ENCODE assay signal across 23 cellular contexts in genomic region chr2:28934769-28935168, GRCh38. TPM values are rescaled to one million over a fixed set of nuclear protein-coding genes. Genes with fewer than 3 reads are reported as not detected.
DNase-seq lines count a peak whose midpoint lies in the region; ATAC-seq, FAIRE-seq and TF ChIP-seq lines count a peak whose summit lies in the region.
"Had no signal": no experiment of that assay in that cellular context is flagged by ENCODE, and none has a peak within 500 bp of the region (broad histone marks: within the 10 kb centered on the region; RNA-seq: fewer than 3 reads in every experiment).

No MANE protein-coding gene starts in this region.

- 100% methylated on average over 2 of the region's 2 CpGs for WGBS in HepG2 (ENCODE audit: low lambda C conversion rate)
- WGBS in right lobe of liver (ENCODE audit: insufficient coverage, low coverage, low lambda C conversion rate, missing lambda C conversion rate), result 100% methylated on average over 1 of the region's 2 CpGs

- TF ChIP-seq CTCF in HepG2 (CRISPR knock-in tag; IDR thresholded peaks at IDR 0.05) (no peak), right lobe of liver (IDR thresholded peaks at IDR 0.05) (no peak), MM.1S (IDR thresholded peaks at IDR 0.05; ENCODE audit: low read length) (no peak), coronary artery (IDR thresholded peaks at IDR 0.05) (no peak)

- H3K9me3 ChIP-seq in HepG2 (ENCODE audit: low read length), result no peaks in the 10 kb centered on the region
- no peaks in the 10 kb centered on the region for H3K9me3 ChIP-seq in right lobe of liver
- H3K9me3 ChIP-seq in MM.1S (replicated peaks; ENCODE audit: insufficient read depth, low read length), result no peaks in the 10 kb centered on the region
- H3K9me3 ChIP-seq: A549; BLaER1 treated with 17β-estradiol and CSF1 and Interleukin-3, amounts not matched to agents 10 nM and 100 nM had no signal

- H3K4me1 ChIP-seq in HepG2 (ENCODE audit: insufficient read depth, low read length), result no peaks in the 10 kb centered on the region
- H3K4me1 ChIP-seq in right lobe of liver, result no peaks in the 10 kb centered on the region
- no peaks in the 10 kb centered on the region for H3K4me1 ChIP-seq in MM.1S (ENCODE audit: low read length)
- H3K4me1 ChIP-seq: BLaER1 treated with 17β-estradiol and CSF1 and Interleukin-3, amounts not matched to agents 10 nM and 100 nM had no signal

- TF ChIP-seq EP300 in HepG2 (IDR thresholded peaks at IDR 0.05; ENCODE audit: low read depth in 2 of 2, low read length in 2 of 2), result no peak
- no peak for TF ChIP-seq EP300 in HepG2 (CRISPR knock-in tag; IDR thresholded peaks at IDR 0.05; ENCODE audit: borderline replicate concordance)

- ATAC-seq in HepG2 (no peak; the same call in 2 of the 3 replicates), right lobe of liver (no peak)
- ATAC-seq: GM12878 had no signal

- H3K4me3 ChIP-seq in HepG2 (replicated peaks in 1 of 3; ENCODE audit: insufficient read depth in 1 of 3, low read depth in 2 of 3, low read length in 3 of 3) (no peak overlapping the region), right lobe of liver (no peak overlapping the region), MM.1S (ENCODE audit: low read length) (no peak overlapping the region), coronary artery (no peak overlapping the region)
- H3K4me3 ChIP-seq: A549; BLaER1 treated with 17β-estradiol and CSF1 and Interleukin-3, amounts not matched to agents 10 nM and 100 nM; GM12878 had no signal

- no peak for FAIRE-seq in HepG2 (lab: Jason Lieb, UNC)
- FAIRE-seq: GM12878, GM12892, GM18507 had no signal

- no peak overlapping the region for H3K27ac ChIP-seq in HepG2 (ENCODE audit: extremely low read length, insufficient read depth, low read length)
- H3K27ac ChIP-seq in right lobe of liver, result no peak overlapping the region
- H3K27ac ChIP-seq in MM.1S (ENCODE audit: low read length), result peak overlapping the region; percentile 26; the same call in 1 of the 2 replicates
- H3K27ac ChIP-seq in coronary artery, result no peak overlapping the region
- H3K27ac ChIP-seq: 22Rv1; A549; BLaER1 treated with 17β-estradiol and CSF1 and Interleukin-3, amounts not matched to agents 10 nM and 100 nM; C4-2B had no signal

- POLR2A ChIA-PET in HepG2 (lab: Yijun Ruan, JAX), result no interaction called here

- DNase-seq in HepG2 (ENCODE audit: low spot score) (no peak), right lobe of liver (no peak), MM.1S (no peak), coronary artery (ENCODE audit: low spot score) (no peak)
- DNase-seq in activated naive CD4-positive, alpha-beta T cell treated with Interleukin-2 at 50 U/mL for 16 hours, result no peak
- DNase-seq: AML-193; CD4-positive, alpha-beta T cell; CD8-positive, alpha-beta memory T cell; COR-L47; DMS 273 treated with DMSO at 0.1 percent for 48 hours; DMS153; DMS53; DMS79; DND-41; EL; GDM1 had no signal

- TF ChIP-seq RAD21 in HepG2 (CRISPR knock-in tag; IDR thresholded peaks at IDR 0.05), result no peak

- H3K27me3 ChIP-seq in HepG2 (ENCODE audit: control insufficient read depth in 1 of 2, insufficient read depth in 2 of 2, low read length in 2 of 2) (no peaks in the 10 kb centered on the region), right lobe of liver (no peaks in the 10 kb centered on the region), MM.1S (replicated peaks; ENCODE audit: insufficient read depth, low read length) (no peaks in the 10 kb centered on the region)
- H3K27me3 ChIP-seq: BLaER1 treated with 17β-estradiol and CSF1 and Interleukin-3, amounts not matched to agents 10 nM and 100 nM had no signal

- H3K4me2 ChIP-seq in HepG2 (ENCODE audit: low read depth, low read length), result no peak overlapping the region
- H3K4me2 ChIP-seq in MM.1S (ENCODE audit: low read depth, low read length), result 0 out of 2 replicates have a peak overlapping the region, but pooled peaks have one; percentile 3
- H3K4me2 ChIP-seq: A549; BLaER1 treated with 17β-estradiol and CSF1 and Interleukin-3, amounts not matched to agents 10 nM and 100 nM had no signal

- H3K9ac ChIP-seq in HepG2 (ENCODE audit: insufficient read depth, low read depth, low read length) (no peak overlapping the region), MM.1S (ENCODE audit: low read length) (no peak overlapping the region)
- H3K9ac ChIP-seq: BLaER1 treated with 17β-estradiol and CSF1 and Interleukin-3, amounts not matched to agents 10 nM and 100 nM had no signal

- H3K79me2 ChIP-seq in HepG2 (ENCODE audit: insufficient read depth, low read length) (no peaks in the 10 kb centered on the region), MM.1S (ENCODE audit: low read length) (peaks cover 74% of the 10 kb centered on the region)

- CTCF ChIA-PET in HepG2 (lab: Yijun Ruan, JAX; ENCODE audit: low intra/inter-chr PET ratio, low total read pairs), result no interaction called here

- no peak for TF ChIP-seq POLR2A in HepG2 (IDR thresholded peaks at IDR 0.05; ENCODE audit: insufficient read depth in 1 of 2, low read depth in 2 of 2, low read length in 2 of 2)
- TF ChIP-seq POLR2A in right lobe of liver (IDR thresholded peaks at IDR 0.05), result no peak

- H3K36me3 ChIP-seq in HepG2 (replicated peaks in 1 of 2; ENCODE audit: control insufficient read depth in 1 of 2, insufficient read depth in 2 of 2, low read length in 2 of 2) (peaks cover 34 to 94% of the 10 kb centered on the region in 2 experiments), right lobe of liver (peaks cover 0 to 68% (median 19%) of the 10 kb centered on the region in 4 donors), MM.1S (replicated peaks; ENCODE audit: insufficient read depth, low read length) (peaks cover 22% of the 10 kb centered on the region; the same call in 1 of the 2 replicates)

- no peaks in the 10 kb centered on the region; the same call in 1 of the 2 replicates for H3F3A ChIP-seq in MM.1S (ENCODE audit: insufficient read depth, low read length)

- intact Hi-C loops in HepG2 (cut with micrococcal nuclease; ENCODE audit: unreplicated experiment) (no loop called here), right lobe of liver (cut with DNase I) (no loop called here)

- in situ Hi-C loops in HepG2 (cut with HindIII; ENCODE audit: extremely low pct_ligation_motif_present, low pct_unique_long_range_greater_than_20kb), result no loop called here

- peaks cover 3% of the 10 kb centered on the region; the same call in 1 of the 2 replicates for H4K20me1 ChIP-seq in HepG2 (ENCODE audit: insufficient read depth, low read length)
- H4K20me1 ChIP-seq in MM.1S (ENCODE audit: insufficient read depth, low read length), result no peaks in the 10 kb centered on the region

- BruUV-seq in HepG2 (replicated peaks; lab: Mats Ljungman, UMichigan), result no TSS peak

- H2AFZ ChIP-seq in HepG2 (ENCODE audit: low read length), result no peak overlapping the region
- H2AFZ ChIP-seq in MM.1S (ENCODE audit: low read length), result no peak overlapping the region

- no peaks in the 10 kb centered on the region for H3K9me2 ChIP-seq in MM.1S (replicated peaks; ENCODE audit: insufficient read depth, low read length)

RNA-seq across cellular contexts. Expression of gene WDR43, which starts 40.3 kb away (rescaled TPM):
- total RNA-seq in HepG2 (2016; rRNA removed; fragmentation: Illumina TruSeq; extraction: Trizol), result 167 and 253 TPM in 2 replicates
- total RNA-seq in HepG2 (2016; cell fraction: cytosol; rRNA removed; fragmentation: Illumina TruSeq; extraction: Trizol; ENCODE audit: low read depth), result 59.9 and 79.6 TPM in 2 replicates
- total RNA-seq in HepG2 (2016; cell fraction: insoluble cytoplasmic fraction; rRNA removed; fragmentation: Illumina TruSeq; extraction: Trizol), result 172 and 225 TPM in 2 replicates
- 56.9 and 74.1 TPM in 2 replicates for total RNA-seq in HepG2 (2016; cell fraction: membrane; rRNA removed; fragmentation: Illumina TruSeq; extraction: Trizol)
- total RNA-seq in HepG2 (2016; cell fraction: nucleus; rRNA removed; fragmentation: Illumina TruSeq; extraction: Trizol), result 121 and 138 TPM in 2 replicates
- 88.9 and 121 TPM in 2 replicates for polyA plus RNA-seq in HepG2 (2011; rRNA removed)
- 39.8 and 64.9 TPM in 2 replicates for polyA plus RNA-seq in HepG2 (2011; cell fraction: cytosol; rRNA removed)
- polyA plus RNA-seq in HepG2 (2011; cell fraction: nucleus; rRNA removed), result 67.2 and 70.8 TPM in 2 replicates
- polyA plus RNA-seq in HepG2 (2012), result 60.3 and 80.3 TPM in 2 replicates
- polyA plus RNA-seq in HepG2 (2016; cell fraction: cytosol; fragmentation: Illumina TruSeq; extraction: Trizol; ENCODE audit: low read depth), result 9.5 and 10.8 TPM in 2 replicates
- 143 and 154 TPM in 2 replicates for polyA plus RNA-seq in HepG2 (2016; cell fraction: insoluble cytoplasmic fraction; fragmentation: Illumina TruSeq; extraction: Trizol; ENCODE audit: low read depth)
- polyA plus RNA-seq in HepG2 (2016; cell fraction: membrane; fragmentation: Illumina TruSeq; extraction: Trizol; ENCODE audit: low read depth), result 17.2 and 23.0 TPM in 2 replicates
- polyA plus RNA-seq in HepG2 (2016; cell fraction: nucleus; fragmentation: Illumina TruSeq; extraction: Trizol; ENCODE audit: insufficient read depth, low read depth), result 126 and 131 TPM in 2 replicates
- polyA minus RNA-seq in HepG2 (2011; rRNA and poly(A)+ RNA removed; ENCODE audit: low replicate concordance), result 88.1 and 150 TPM in 2 replicates
- polyA minus RNA-seq in HepG2 (2011; cell fraction: cytosol; rRNA and poly(A)+ RNA removed), result 100 and 113 TPM in 2 replicates
- 160 and 248 TPM in 2 replicates for polyA minus RNA-seq in HepG2 (2011; cell fraction: nucleus; rRNA and poly(A)+ RNA removed)
- 10 to 100 TPM; 17.9 to 23.8 (median 22.5) TPM for total RNA-seq in right lobe of liver

RNA-seq across cellular contexts. Expression of gene TOGARAM2, which starts 46.3 kb away (rescaled TPM):
- total RNA-seq in HepG2 (2016; rRNA removed; fragmentation: Illumina TruSeq; extraction: Trizol), result under 0.01 TPM in 1 of 2 replicates, not detected in the other
- total RNA-seq in HepG2 (2016; cell fraction: cytosol; rRNA removed; fragmentation: Illumina TruSeq; extraction: Trizol; ENCODE audit: low read depth), result not detected in 2 replicates
- not detected in 2 replicates for total RNA-seq in HepG2 (2016; cell fraction: insoluble cytoplasmic fraction; rRNA removed; fragmentation: Illumina TruSeq; extraction: Trizol)
- total RNA-seq in HepG2 (2016; cell fraction: membrane; rRNA removed; fragmentation: Illumina TruSeq; extraction: Trizol), result not detected in 2 replicates
- 0.06 and 0.19 TPM in 2 replicates for total RNA-seq in HepG2 (2016; cell fraction: nucleus; rRNA removed; fragmentation: Illumina TruSeq; extraction: Trizol)
- 0.05 TPM in 2 replicates for polyA plus RNA-seq in HepG2 (2011; rRNA removed)
- 0.04 and 0.13 TPM in 2 replicates for polyA plus RNA-seq in HepG2 (2011; cell fraction: cytosol; rRNA removed)
- 0.36 and 0.74 TPM in 2 replicates for polyA plus RNA-seq in HepG2 (2011; cell fraction: nucleus; rRNA removed)
- 0.04 TPM in 1 of 2 replicates, not detected in the other for polyA plus RNA-seq in HepG2 (2012)
- not detected in 2 replicates for polyA plus RNA-seq in HepG2 (2016; cell fraction: cytosol; fragmentation: Illumina TruSeq; extraction: Trizol; ENCODE audit: low read depth)
- polyA plus RNA-seq in HepG2 (2016; cell fraction: insoluble cytoplasmic fraction; fragmentation: Illumina TruSeq; extraction: Trizol; ENCODE audit: low read depth), result not detected in 2 replicates
- not detected in 2 replicates for polyA plus RNA-seq in HepG2 (2016; cell fraction: membrane; fragmentation: Illumina TruSeq; extraction: Trizol; ENCODE audit: low read depth)
- polyA plus RNA-seq in HepG2 (2016; cell fraction: nucleus; fragmentation: Illumina TruSeq; extraction: Trizol; ENCODE audit: insufficient read depth, low read depth), result 0.61 TPM in 1 of 2 replicates, not detected in the other
- polyA minus RNA-seq in HepG2 (2011; rRNA and poly(A)+ RNA removed; ENCODE audit: low replicate concordance), result 0.02 and 1.6 TPM in 2 replicates
- polyA minus RNA-seq in HepG2 (2011; cell fraction: cytosol; rRNA and poly(A)+ RNA removed), result not detected in 2 replicates
- 1.0 TPM in 1 of 2 replicates, not detected in the other for polyA minus RNA-seq in HepG2 (2011; cell fraction: nucleus; rRNA and poly(A)+ RNA removed)
- under 1 TPM in 5 of 6 experiments, not detected in 1; 0.06 to 0.37 (median 0.14) TPM for total RNA-seq in right lobe of liver
